Comparison of ENCODE assay signal across 1 cellular context in the genomic region with DNA sequence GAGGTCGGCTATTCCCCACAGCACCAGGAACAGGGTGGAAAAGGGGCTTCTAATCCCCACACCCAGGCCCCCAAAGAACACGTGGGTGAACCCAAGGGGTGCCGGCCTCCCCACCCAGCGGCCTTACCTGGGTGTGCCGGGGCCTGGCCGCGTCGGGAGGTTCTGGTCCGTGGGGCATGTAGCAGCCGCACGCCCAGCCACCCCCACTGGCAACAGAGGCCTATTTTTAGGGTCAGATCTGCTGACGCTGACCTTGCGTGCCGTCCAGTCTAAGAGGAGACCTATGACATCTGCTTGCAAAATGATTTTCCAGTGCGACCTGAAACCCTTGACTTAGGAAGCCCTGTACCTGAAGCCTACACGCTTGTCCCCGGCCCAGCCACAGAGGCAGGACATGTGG.
TF ChIP-seq lines count a peak whose summit lies in the region.

No MANE protein-coding gene starts in this region.

TF ChIP-seq in GM23338, 12 proteins besides CTCF, POLR2A, EP300 and RAD21:
- TF ChIP-seq ZNF462 (CRISPR knock-in tag; IDR thresholded peaks at IDR 0.05) (no peak), JUNB (IDR thresholded peaks at IDR 0.05; ENCODE audit: unreplicated experiment) (no peak), EZH2 (IDR thresholded peaks at IDR 0.05; ENCODE audit: low read depth, unreplicated experiment) (no peak), ZNF114 (CRISPR knock-in tag; IDR thresholded peaks at IDR 0.05) (no peak), ZNF331 (CRISPR knock-in tag; IDR thresholded peaks at IDR 0.05; ENCODE audit: low read depth) (no peak)
- TF ChIP-seq, protein P1, sequence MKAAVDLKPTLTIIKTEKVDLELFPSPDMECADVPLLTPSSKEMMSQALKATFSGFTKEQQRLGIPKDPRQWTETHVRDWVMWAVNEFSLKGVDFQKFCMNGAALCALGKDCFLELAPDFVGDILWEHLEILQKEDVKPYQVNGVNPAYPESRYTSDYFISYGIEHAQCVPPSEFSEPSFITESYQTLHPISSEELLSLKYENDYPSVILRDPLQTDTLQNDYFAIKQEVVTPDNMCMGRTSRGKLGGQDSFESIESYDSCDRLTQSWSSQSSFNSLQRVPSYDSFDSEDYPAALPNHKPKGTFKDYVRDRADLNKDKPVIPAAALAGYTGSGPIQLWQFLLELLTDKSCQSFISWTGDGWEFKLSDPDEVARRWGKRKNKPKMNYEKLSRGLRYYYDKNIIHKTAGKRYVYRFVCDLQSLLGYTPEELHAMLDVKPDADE (IDR thresholded peaks at IDR 0.05): no peak
